Comparison of ENCODE assay signal across 19 cellular contexts in the genomic region with DNA sequence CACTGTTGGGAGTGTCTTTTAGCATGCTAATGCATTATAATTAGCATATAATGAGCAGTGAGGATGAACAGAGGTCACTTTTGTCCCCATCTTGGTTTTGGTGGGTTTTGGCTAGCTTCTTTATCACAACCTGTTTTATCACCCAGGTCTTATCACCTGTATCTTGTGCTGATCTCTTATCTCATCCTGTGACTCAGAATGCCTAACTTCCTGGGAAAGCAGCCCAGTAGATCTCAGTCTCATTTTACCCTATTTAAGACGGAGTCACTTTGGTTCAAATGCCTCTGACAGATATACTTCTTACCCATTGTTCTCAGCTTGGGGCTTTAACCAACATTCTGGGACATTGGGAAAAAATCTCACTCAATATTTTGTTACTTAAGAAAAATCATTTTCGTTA.
"Had no signal": no experiment of that assay in that cellular context is flagged by ENCODE, and none has a peak within 500 bp of the region (broad histone marks: within the 10 kb centered on the region; RNA-seq: fewer than 3 reads in every experiment).

No MANE protein-coding gene starts in this region.

- H3K4me1 ChIP-seq: SJCRH30 had no signal

- H3K36me3 ChIP-seq: SJCRH30 had no signal

- H3K27ac ChIP-seq: RWPE1, SJCRH30 had no signal

- DNase-seq: IMR-90, KG1, MM.1S, NCI-H1092 treated with DMSO at 0.1 percent for 48 hours, NCI-H1436, NCI-H187, NCI-H2029, NCI-H2081 treated with DMSO at 0.1 percent for 48 hours, NCI-H2171, NCI-H226, NCI-H446, NCI-H510A, NCI-H524 treated with DMSO at 0.1 percent for 48 hours, NCI-H69, NCI-H774, SHP77, SJCRH30 had no signal

- H3K4me3 ChIP-seq: SJCRH30 had no signal

- H3K9me3 ChIP-seq: SJCRH30 had no signal

- FAIRE-seq: HepG2 had no signal

- H3K27me3 ChIP-seq: SJCRH30 had no signal
